Comparison of ENCODE assay signal across 28 cellular contexts in the genomic region with DNA sequence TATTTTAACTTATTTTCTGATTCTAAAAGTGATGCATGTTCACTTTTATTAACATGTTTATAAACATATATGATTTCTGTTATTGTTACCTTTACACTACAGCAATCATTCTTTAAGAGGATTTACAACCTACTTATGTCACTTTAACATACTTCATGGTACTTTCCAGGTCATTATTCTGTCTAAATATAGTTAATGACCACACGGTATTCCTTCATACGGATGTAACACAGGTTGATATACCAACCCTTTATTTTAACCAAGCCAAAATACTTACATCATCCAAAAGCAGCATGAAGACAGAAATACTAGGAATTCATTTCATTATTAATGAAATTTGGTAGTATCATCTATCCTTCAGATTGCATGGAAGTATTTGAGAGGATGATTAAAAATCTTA. TPM values are rescaled to one million over a fixed set of nuclear protein-coding genes. Genes with fewer than 3 reads are reported as not detected.
DNase-seq lines count a peak whose midpoint lies in the region; ATAC-seq, FAIRE-seq and TF ChIP-seq lines count a peak whose summit lies in the region.
"Had no signal": no experiment of that assay in that cellular context is flagged by ENCODE, and none has a peak within 500 bp of the region (broad histone marks: within the 10 kb centered on the region; RNA-seq: fewer than 3 reads in every experiment).

No MANE protein-coding gene starts in this region.

- H3K4me1 ChIP-seq in heart left ventricle (peaks cover 0 to 17% (median 8%) of the 10 kb centered on the region in 12 donors), endothelial cell of umbilical vein (ENCODE audit: control insufficient read depth, extremely low read depth, insufficient read depth, low read length) (peaks cover 11% of the 10 kb centered on the region), tibial artery (peaks cover 0 to 8% (median 0%) of the 10 kb centered on the region in 4 donors)
- H3K4me1 ChIP-seq: BLaER1 had no signal

- H3K4me3 ChIP-seq in heart left ventricle, result no peak overlapping the region
- no peak overlapping the region for H3K4me3 ChIP-seq in endothelial cell of umbilical vein (replicated peaks in 1 of 3; ENCODE audit: insufficient read depth in 1 of 3, low read depth in 1 of 3, low read length in 3 of 3)
- no peak overlapping the region for H3K4me3 ChIP-seq in tibial artery

- no peaks in the 10 kb centered on the region for H4K20me1 ChIP-seq in endothelial cell of umbilical vein (replicated peaks; ENCODE audit: control insufficient read depth, extremely low read depth, insufficient read depth, low read length)
- H4K20me1 ChIP-seq: BLaER1 had no signal

- POLR2A ChIA-PET in endothelial cell of umbilical vein (lab: Charles Lee), result no interaction called here

- no peak overlapping the region for H3K4me2 ChIP-seq in endothelial cell of umbilical vein (ENCODE audit: insufficient read depth, low read length)

- no peak for FAIRE-seq in endothelial cell of umbilical vein (lab: Jason Lieb, UNC)
- FAIRE-seq: endometrium, H54, small intestine, TTC549, urothelium cell line had no signal

- no peaks in the 10 kb centered on the region for H3K9me3 ChIP-seq in heart left ventricle
- no peaks in the 10 kb centered on the region for H3K9me3 ChIP-seq in endothelial cell of umbilical vein (replicated peaks; ENCODE audit: control insufficient read depth, insufficient read depth, low read length)
- no peaks in the 10 kb centered on the region for H3K9me3 ChIP-seq in tibial artery
- H3K9me3 ChIP-seq: BLaER1, ovary had no signal

- peaks cover 13% of the 10 kb centered on the region for H3K36me3 Mint-ChIP-seq in mesothelial cell of epicardium

- dilution Hi-C loops in endothelial cell of umbilical vein (cut with MboI; ENCODE audit: extremely low pct_ligation_motif_present, low sequenced_read_pairs), result no loop called here

- WGBS in heart left ventricle, 4 donors, result 22 to 27% (median 24%) methylated on average over 2 of the region's 2 CpGs

- no peak for TF ChIP-seq CTCF in heart left ventricle (IDR thresholded peaks at IDR 0.05)
- no peak for TF ChIP-seq CTCF in endothelial cell of umbilical vein (IDR thresholded peaks at IDR 0.05; ENCODE audit: extremely low read depth in 1 of 2, insufficient read depth in 1 of 2, low read depth in 1 of 2, low read length in 2 of 2)
- TF ChIP-seq CTCF in mesothelial cell of epicardium (IDR thresholded peaks at IDR 0.05; ENCODE audit: unreplicated experiment), result no peak
- no peak for TF ChIP-seq CTCF in tibial artery (IDR thresholded peaks at IDR 0.05)

- H3K36me3 ChIP-seq in heart left ventricle (peaks cover 0 to 32% (median 17%) of the 10 kb centered on the region in 9 donors), endothelial cell of umbilical vein (ENCODE audit: control insufficient read depth in 2 of 2, extremely low read depth in 1 of 2, insufficient read depth in 2 of 2, low read length in 2 of 2) (no peaks in the 10 kb centered on the region), tibial artery (peaks cover 0 to 2% (median 0%) of the 10 kb centered on the region in 3 donors)
- H3K36me3 ChIP-seq: ovary had no signal

- H3K27me3 ChIP-seq in heart left ventricle (no peaks in the 10 kb centered on the region), endothelial cell of umbilical vein (ENCODE audit: control insufficient read depth in 2 of 2, insufficient read depth in 2 of 2, low read length in 2 of 2) (no peaks in the 10 kb centered on the region), tibial artery (no peaks in the 10 kb centered on the region)
- H3K27me3 ChIP-seq: BLaER1, ovary had no signal

- BruUV-seq in endothelial cell of umbilical vein (replicated peaks; lab: Mats Ljungman, UMichigan), result no TSS peak

- TF ChIP-seq POLR2A in heart left ventricle (IDR thresholded peaks at IDR 0.05) (no peak), endothelial cell of umbilical vein (IDR thresholded peaks at IDR 0.05; ENCODE audit: low read depth, low read length) (no peak)

- H3K27ac ChIP-seq in heart left ventricle (peak overlapping the region in 9 of 12 donors; percentile 55 to 84 (median 71)), endothelial cell of umbilical vein (ENCODE audit: insufficient read depth, low read depth, low read length) (no peak overlapping the region), tibial artery (peak overlapping the region; percentile 41 to 79)
- H3K27ac ChIP-seq: BLaER1, KMS-11 had no signal

- no peak overlapping the region for H3K9ac ChIP-seq in endothelial cell of umbilical vein (replicated peaks; ENCODE audit: extremely low read depth, insufficient read depth, low read length)
- H3K9ac ChIP-seq: BLaER1 had no signal

- CTCF ChIA-PET in endothelial cell of umbilical vein (lab: Charles Lee), result interaction anchor here (0.7 to 1.1 kb wide), 4 partner anchors 9 to 452 kb away, joined by 3 to 5 read pairs (median 4); a partner anchor contains a TSS

- no peak overlapping the region for H2AFZ ChIP-seq in endothelial cell of umbilical vein (ENCODE audit: low read depth, low read length)

- peak in 3 of 4 donors; percentile 22 to 67 (median 60) for ATAC-seq in heart left ventricle
- ATAC-seq in Right ventricle myocardium inferior, result no peak
- ATAC-seq in GM21737 (IDR thresholded peaks at IDR 0.05; ENCODE audit: unreplicated experiment), result no peak
- no peak for ATAC-seq in GM18511 (IDR thresholded peaks at IDR 0.05; ENCODE audit: unreplicated experiment)
- no peak for ATAC-seq in GM21381 (IDR thresholded peaks at IDR 0.05; ENCODE audit: unreplicated experiment)

- H3K79me2 ChIP-seq in endothelial cell of umbilical vein (ENCODE audit: control insufficient read depth, insufficient read depth, low read length), result no peaks in the 10 kb centered on the region

- intact Hi-C loops in heart left ventricle (cut with DNase I) (no loop called here), Right ventricle myocardium inferior (cut with DNase I) (no loop called here), endothelial cell of umbilical vein (cut with micrococcal nuclease) (loop anchor here (1.0 kb wide), 1 partner anchor 18 kb away; a partner anchor contains a TSS), tibial artery (cut with DNase I; ENCODE audit: low total_unique reads) (no loop called here)

- peaks cover 9% of the 10 kb centered on the region for H3K4me1 Mint-ChIP-seq in mesothelial cell of epicardium

- no peak overlapping the region for H3K27ac Mint-ChIP-seq in mesothelial cell of epicardium

- H3K4me3 Mint-ChIP-seq in mesothelial cell of epicardium, result peak overlapping the region; percentile 80

- no peaks in the 10 kb centered on the region for H3K27me3 Mint-ChIP-seq in mesothelial cell of epicardium (ENCODE audit: low read depth)
- H3K27me3 Mint-ChIP-seq: activated CD8-positive, alpha-beta memory T cell treated with anti-CD3 and anti-CD28 coated beads, Interleukin-2, amount 10 ng/mL, durations not matched to agents 7 days and 5 days; activated naive CD8-positive, alpha-beta T cell; activated T-helper 17 cell treated with anti-CD3 and anti-CD28 coated beads, Interleukin-2, amount 50 U/mL, for 72 hours; naive B cell; stimulated activated naive CD8-positive, alpha-beta T cell treated with anti-CD3 and anti-CD28 coated beads, Interleukin-15, Interleukin-2, amounts not matched to agents 100 ng/mL and 50 ng/mL, for 24 hours had no signal

- H3K9me1 ChIP-seq in endothelial cell of umbilical vein (replicated peaks; ENCODE audit: control insufficient read depth, extremely low read depth, insufficient read depth, low read length), result no peaks in the 10 kb centered on the region

- no peaks in the 10 kb centered on the region for H3K9me3 Mint-ChIP-seq in mesothelial cell of epicardium
- H3K9me3 Mint-ChIP-seq: activated T-helper 17 cell treated with anti-CD3 and anti-CD28 coated beads, Interleukin-2, amount 50 U/mL, for 72 hours; naive B cell; stimulated activated naive CD8-positive, alpha-beta T cell treated with anti-CD3 and anti-CD28 coated beads, Interleukin-15, Interleukin-2, amounts not matched to agents 100 ng/mL and 50 ng/mL, for 24 hours had no signal

- no peak for DNase-seq in heart left ventricle
- DNase-seq in Right ventricle myocardium inferior (ENCODE audit: missing footprints), result no peak
- DNase-seq in endothelial cell of umbilical vein (ENCODE audit: low read depth, low spot score), result peak; percentile 16
- no peak for DNase-seq in mesothelial cell of epicardium (ENCODE audit: low spot score in 2 of 2, unreplicated experiment in 2 of 2)
- DNase-seq in tibial artery, result no peak
- DNase-seq: activated CD4-positive, alpha-beta T cell treated with anti-CD3 and anti-CD28 coated beads for 48 hours; activated CD8-positive, alpha-beta memory T cell treated with anti-CD3 and anti-CD28 coated beads, Interleukin-2, amount 10 ng/mL, durations not matched to agents 7 days and 5 days; mammary epithelial cell; naive B cell; NCI-H187; NCI-H2227 treated with DMSO at 0.1 percent for 48 hours; NCI-H774; ovary; SIG-M5; small intestine; stimulated activated CD4-positive, alpha-beta T cell treated with anti-CD3 and anti-CD28 coated beads, Interleukin-2, amount 100 ng/mL, for 48 hours had no signal

TF ChIP-seq in endothelial cell of umbilical vein, 7 proteins besides CTCF, POLR2A, EP300 and RAD21 (continues in another document):
- TF ChIP-seq FOS (IDR thresholded peaks at IDR 0.05; ENCODE audit: borderline replicate concordance, insufficient read depth, low read length), result no peak
- no peak for TF ChIP-seq EZH2 (IDR thresholded peaks at IDR 0.05; ENCODE audit: borderline replicate concordance, low read depth, low read length, severe bottlenecking)
- TF ChIP-seq GATA2 (IDR thresholded peaks at IDR 0.05; ENCODE audit: insufficient read depth, insufficient read length, low read depth, low read length), result no peak
- no peak for TF ChIP-seq POLR2AphosphoS5 (IDR thresholded peaks at IDR 0.05; ENCODE audit: insufficient read depth, low read depth, low read length)
- TF ChIP-seq MYC (IDR thresholded peaks at IDR 0.05; ENCODE audit: low read depth, low read length), result no peak
- TF ChIP-seq JUN (IDR thresholded peaks at IDR 0.05; ENCODE audit: borderline replicate concordance, insufficient read depth, insufficient read length, low read depth), result no peak

RNA-seq across cellular contexts. Expression of a gene that starts 18.6 kb away (rescaled TPM):
- total RNA-seq in heart left ventricle, result 10 to 100 TPM; 10.9 to 24.3 (median 15.7) TPM
- 10 to 100 TPM; 15.6 to 16.3 TPM for polyA plus RNA-seq in heart left ventricle
- total RNA-seq in Right ventricle myocardium inferior, result 11.4 TPM
- total RNA-seq in endothelial cell of umbilical vein, result 23.0 and 26.3 TPM in 2 replicates
- 43.1 and 47.1 TPM in 2 replicates for polyA plus RNA-seq in endothelial cell of umbilical vein
- 31.2 and 31.6 TPM in 2 replicates for polyA plus RNA-seq in endothelial cell of umbilical vein (2011; cell fraction: cytosol; rRNA removed)
- polyA plus RNA-seq in endothelial cell of umbilical vein (2011; cell fraction: nucleus; rRNA removed), result 55.8 and 63.3 TPM in 2 replicates
- 17.8 and 23.7 TPM in 2 replicates for polyA plus RNA-seq in endothelial cell of umbilical vein (2012)
- polyA minus RNA-seq in endothelial cell of umbilical vein, result 103 TPM in 2 replicates
- polyA minus RNA-seq in endothelial cell of umbilical vein (2011; cell fraction: cytosol; rRNA and poly(A)+ RNA removed), result 32.3 TPM
- polyA minus RNA-seq in endothelial cell of umbilical vein (2011; cell fraction: nucleus; rRNA and poly(A)+ RNA removed), result 53.8 and 63.4 TPM in 2 replicates
- 24.7 to 27.6 TPM (median 26.6 TPM) in 3 replicates for total RNA-seq in mesothelial cell of epicardium

Comparison
In these comparisons a context has a peak if more than half of its experiments do, and no peak if none do; other contexts are left out.
1. ATAC-seq: peak in heart left ventricle (3 of 4); none in Right ventricle myocardium inferior (single experiment), GM21737 (single experiment), GM18511 (single experiment) and GM21381 (single experiment).